Comparison of ENCODE assay signal across 1 cellular context in genomic region chr19:57350877-57351805, GRCh38.
TF ChIP-seq lines count a peak whose summit lies in the region.

TSS of gene ZNF304 (plus strand) at chr19:57351271. CDS start at chr19:57351665, 394 bp downstream.

TF ChIP-seq in GM12878, 131 proteins besides CTCF, POLR2A, EP300 and RAD21 (continued from another document and continues in another):
- TF ChIP-seq, protein P1, sequence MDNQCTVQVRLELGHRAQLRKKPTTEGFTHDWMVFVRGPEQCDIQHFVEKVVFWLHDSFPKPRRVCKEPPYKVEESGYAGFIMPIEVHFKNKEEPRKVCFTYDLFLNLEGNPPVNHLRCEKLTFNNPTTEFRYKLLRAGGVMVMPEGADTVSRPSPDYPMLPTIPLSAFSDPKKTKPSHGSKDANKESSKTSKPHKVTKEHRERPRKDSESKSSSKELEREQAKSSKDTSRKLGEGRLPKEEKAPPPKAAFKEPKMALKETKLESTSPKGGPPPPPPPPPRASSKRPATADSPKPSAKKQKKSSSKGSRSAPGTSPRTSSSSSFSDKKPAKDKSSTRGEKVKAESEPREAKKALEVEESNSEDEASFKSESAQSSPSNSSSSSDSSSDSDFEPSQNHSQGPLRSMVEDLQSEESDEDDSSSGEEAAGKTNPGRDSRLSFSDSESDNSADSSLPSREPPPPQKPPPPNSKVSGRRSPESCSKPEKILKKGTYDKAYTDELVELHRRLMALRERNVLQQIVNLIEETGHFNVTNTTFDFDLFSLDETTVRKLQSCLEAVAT (IDR thresholded peaks at IDR 0.05), result peak; percentile 86
- TF ChIP-seq YY1 (IDR thresholded peaks at IDR 0.05; ENCODE audit: low read depth, low read length) (peak; percentile 51; the same call in 1 of the 2 replicates), NR2C2 (IDR thresholded peaks at IDR 0.05; ENCODE audit: borderline replicate concordance, control insufficient read depth, insufficient read length, low read depth) (no peak), RUNX3 (IDR thresholded peaks at IDR 0.05; ENCODE audit: low read length) (no peak), RFX5 (IDR thresholded peaks at IDR 0.05; ENCODE audit: low read depth, low read length) (peak; percentile 64; the same call in 1 of the 2 replicates), PAX5 (IDR thresholded peaks at IDR 0.05; ENCODE audit: borderline replicate concordance, low read depth, low read length) (no peak), JUND (IDR thresholded peaks at IDR 0.05; ENCODE audit: low read depth, low read length) (0 out of 2 replicates have a peak, but pooled peaks have one; percentile 6), RCOR1 (conservative IDR thresholded peaks at IDR 0.05; ENCODE audit: low read depth, low read length) (no peak), SMAD1 (IDR thresholded peaks at IDR 0.05; ENCODE audit: low read depth, partially characterized antibody) (no peak), SMAD5 (IDR thresholded peaks at IDR 0.05; ENCODE audit: low read depth) (peak; percentile 25; the same call in 1 of the 2 replicates), ATF3 (IDR thresholded peaks at IDR 0.05; ENCODE audit: borderline replicate concordance, extremely low read depth, low read depth, low read length) (peak; percentile 61; the same call in 1 of the 2 replicates), MXI1 (IDR thresholded peaks at IDR 0.05; ENCODE audit: low read depth, low read length) (peak; percentile 47; the same call in 1 of the 2 replicates), POLR2AphosphoS5 (IDR thresholded peaks at IDR 0.05; ENCODE audit: low read length) (peak; percentile 63), NRF1 (conservative IDR thresholded peaks at IDR 0.05; ENCODE audit: low read depth, low read length) (no peak), KAT2A (conservative IDR thresholded peaks at IDR 0.05; ENCODE audit: control insufficient read depth, low read depth, low read length) (no peak), IKZF2 (IDR thresholded peaks at IDR 0.05) (peak in 1 of 2 experiments; percentile 50; a peak in 2 of 4 replicates), RELB (IDR thresholded peaks at IDR 0.05; ENCODE audit: low read depth) (peak; percentile 71), PKNOX1 (IDR thresholded peaks at IDR 0.05) (peak; percentile 76), SMC3 (IDR thresholded peaks at IDR 0.05; ENCODE audit: borderline replicate concordance, low read length) (peak; percentile 19; the same call in 1 of the 2 replicates), REST (IDR thresholded peaks at IDR 0.05; ENCODE audit: low read depth, low read length) (no peak), CBFB (IDR thresholded peaks at IDR 0.05; ENCODE audit: low read depth) (peak; percentile 28; the same call in 1 of the 2 replicates), ATF7 (IDR thresholded peaks at IDR 0.05; ENCODE audit: low read depth) (peak; percentile 69), NBN (IDR thresholded peaks at IDR 0.05) (peak; percentile 63; the same call in 1 of the 2 replicates), CREB1 (IDR thresholded peaks at IDR 0.05; ENCODE audit: low read depth) (peak; percentile 98), SP1 (IDR thresholded peaks at IDR 0.05; ENCODE audit: low read depth, low read length) (peak; percentile 80), HSF1 (IDR thresholded peaks at IDR 0.05; ENCODE audit: low read depth, low read length) (no peak), TAF1 (IDR thresholded peaks at IDR 0.05; ENCODE audit: borderline replicate concordance, low read depth, low read length) (0 out of 2 replicates have a peak, but pooled peaks have one; percentile 15), KDM1A (IDR thresholded peaks at IDR 0.05; ENCODE audit: borderline replicate concordance) (no peak), KLF5 (IDR thresholded peaks at IDR 0.05; ENCODE audit: partially characterized antibody) (peak; percentile 28), IKZF1 (conservative IDR thresholded peaks at IDR 0.05) (peak; percentile 87), ETV6 (conservative IDR thresholded peaks at IDR 0.05 in 1 of 2, IDR thresholded peaks at IDR 0.05 in 1 of 2; ENCODE audit: borderline replicate concordance in 1 of 2, low read depth in 1 of 2) (no peak), SRF (IDR thresholded peaks at IDR 0.05; ENCODE audit: low read depth in 2 of 2, low read length in 2 of 2) (peak in 1 of 2 experiments; percentile 73; a peak in 1 of 4 replicates), ASH2L (IDR thresholded peaks at IDR 0.05; ENCODE audit: borderline replicate concordance, low read depth) (no peak), NR2C1 (IDR thresholded peaks at IDR 0.05) (0 out of 2 replicates have a peak, but pooled peaks have one; percentile 3), BHLHE40 (IDR thresholded peaks at IDR 0.05; ENCODE audit: borderline replicate concordance in 1 of 2, low read depth in 2 of 2, low read length in 1 of 2) (peak in 1 of 2 experiments; percentile 35; a peak in 1 of 4 replicates), SIN3A (IDR thresholded peaks at IDR 0.05; ENCODE audit: low read depth, low read length) (peak; percentile 76), DPF2 (IDR thresholded peaks at IDR 0.05) (no peak), ZNF384 (IDR thresholded peaks at IDR 0.05; ENCODE audit: borderline replicate concordance, low read depth, low read length) (no peak), FOS (IDR thresholded peaks at IDR 0.05; ENCODE audit: borderline replicate concordance, extremely low read depth, insufficient read length) (no peak), HDAC6 (IDR thresholded peaks at IDR 0.05; ENCODE audit: unreplicated experiment) (no peak)
- TF ChIP-seq, protein P2, sequence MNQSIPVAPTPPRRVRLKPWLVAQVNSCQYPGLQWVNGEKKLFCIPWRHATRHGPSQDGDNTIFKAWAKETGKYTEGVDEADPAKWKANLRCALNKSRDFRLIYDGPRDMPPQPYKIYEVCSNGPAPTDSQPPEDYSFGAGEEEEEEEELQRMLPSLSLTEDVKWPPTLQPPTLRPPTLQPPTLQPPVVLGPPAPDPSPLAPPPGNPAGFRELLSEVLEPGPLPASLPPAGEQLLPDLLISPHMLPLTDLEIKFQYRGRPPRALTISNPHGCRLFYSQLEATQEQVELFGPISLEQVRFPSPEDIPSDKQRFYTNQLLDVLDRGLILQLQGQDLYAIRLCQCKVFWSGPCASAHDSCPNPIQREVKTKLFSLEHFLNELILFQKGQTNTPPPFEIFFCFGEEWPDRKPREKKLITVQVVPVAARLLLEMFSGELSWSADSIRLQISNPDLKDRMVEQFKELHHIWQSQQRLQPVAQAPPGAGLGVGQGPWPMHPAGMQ (IDR thresholded peaks at IDR 0.05; ENCODE audit: borderline replicate concordance), result no peak
- TF ChIP-seq, protein P3, sequence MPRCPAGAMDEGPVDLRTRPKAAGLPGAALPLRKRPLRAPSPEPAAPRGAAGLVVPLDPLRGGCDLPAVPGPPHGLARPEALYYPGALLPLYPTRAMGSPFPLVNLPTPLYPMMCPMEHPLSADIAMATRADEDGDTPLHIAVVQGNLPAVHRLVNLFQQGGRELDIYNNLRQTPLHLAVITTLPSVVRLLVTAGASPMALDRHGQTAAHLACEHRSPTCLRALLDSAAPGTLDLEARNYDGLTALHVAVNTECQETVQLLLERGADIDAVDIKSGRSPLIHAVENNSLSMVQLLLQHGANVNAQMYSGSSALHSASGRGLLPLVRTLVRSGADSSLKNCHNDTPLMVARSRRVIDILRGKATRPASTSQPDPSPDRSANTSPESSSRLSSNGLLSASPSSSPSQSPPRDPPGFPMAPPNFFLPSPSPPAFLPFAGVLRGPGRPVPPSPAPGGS (IDR thresholded peaks at IDR 0.05; ENCODE audit: borderline replicate concordance, insufficient read depth, low read depth, low read length, poor library complexity, severe bottlenecking), result no peak
- TF ChIP-seq, protein P4, sequence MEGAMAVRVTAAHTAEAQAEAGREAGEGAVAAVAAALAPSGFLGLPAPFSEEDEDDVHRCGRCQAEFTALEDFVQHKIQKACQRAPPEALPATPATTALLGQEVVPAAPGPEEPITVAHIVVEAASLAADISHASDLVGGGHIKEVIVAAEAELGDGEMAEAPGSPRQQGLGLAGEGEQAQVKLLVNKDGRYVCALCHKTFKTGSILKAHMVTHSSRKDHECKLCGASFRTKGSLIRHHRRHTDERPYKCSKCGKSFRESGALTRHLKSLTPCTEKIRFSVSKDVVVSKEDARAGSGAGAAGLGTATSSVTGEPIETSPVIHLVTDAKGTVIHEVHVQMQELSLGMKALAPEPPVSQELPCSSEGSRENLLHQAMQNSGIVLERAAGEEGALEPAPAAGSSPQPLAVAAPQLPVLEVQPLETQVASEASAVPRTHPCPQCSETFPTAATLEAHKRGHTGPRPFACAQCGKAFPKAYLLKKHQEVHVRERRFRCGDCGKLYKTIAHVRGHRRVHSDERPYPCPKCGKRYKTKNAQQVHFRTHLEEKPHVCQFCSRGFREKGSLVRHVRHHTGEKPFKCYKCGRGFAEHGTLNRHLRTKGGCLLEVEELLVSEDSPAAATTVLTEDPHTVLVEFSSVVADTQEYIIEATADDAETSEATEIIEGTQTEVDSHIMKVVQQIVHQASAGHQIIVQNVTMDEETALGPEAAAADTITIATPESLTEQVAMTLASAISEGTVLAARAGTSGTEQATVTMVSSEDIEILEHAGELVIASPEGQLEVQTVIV (IDR thresholded peaks at IDR 0.05; ENCODE audit: borderline replicate concordance, partially characterized antibody), result no peak
